Comparison of ENCODE assay signal across 16 cellular contexts in genomic region chr17:81235822-81236740, GRCh38.
"Had no signal": no experiment of that assay in that cellular context is flagged by ENCODE, and none has a peak within 500 bp of the region (broad histone marks: within the 10 kb centered on the region; RNA-seq: fewer than 3 reads in every experiment).

No MANE protein-coding gene starts in this region.

- H3K27ac ChIP-seq: adrenal gland, lower lobe of right lung, tibial nerve, vagina had no signal

- H3K9me3 ChIP-seq: adrenal gland, lower lobe of right lung, tibial nerve, vagina had no signal

- H3K4me3 Mint-ChIP-seq: activated naive CD4-positive, alpha-beta T cell treated with anti-CD3 and anti-CD28 coated beads for 36 hours had no signal

- H3K9me3 Mint-ChIP-seq: activated CD4-positive, alpha-beta T cell treated with anti-CD3 and anti-CD28 coated beads, Interleukin-2, amount 10 ng/mL, durations not matched to agents 7 days and 5 days; activated naive CD4-positive, alpha-beta T cell treated with anti-CD3 and anti-CD28 coated beads for 36 hours; T-helper 2 cell treated with Interferon-gamma antibody and Interleukin-4, amounts not matched to agents 5 μg/mL and 100 μg/mL, for 36 hours had no signal

- H3K4me3 ChIP-seq: adrenal gland, lower lobe of right lung, tibial nerve, vagina had no signal

- H3K27me3 Mint-ChIP-seq: activated CD4-positive, alpha-beta T cell treated with anti-CD3 and anti-CD28 coated beads, Interleukin-2, amount 10 ng/mL, durations not matched to agents 7 days and 5 days had no signal

- DNase-seq: activated CD4-positive, alpha-beta T cell treated with anti-CD3 and anti-CD28 coated beads, Interleukin-2, amount 10 ng/mL, durations not matched to agents 7 days and 5 days; activated CD8-positive, alpha-beta memory T cell treated with anti-CD3 and anti-CD28 coated beads, Interleukin-2, amount 50 U/mL, for 48 hours; activated naive CD4-positive, alpha-beta T cell treated with anti-CD3 and anti-CD28 coated beads for 36 hours; adrenal gland; central memory CD4-positive, alpha-beta T cell; effector memory CD4-positive, alpha-beta T cell; foreskin melanocyte; kidney glomerular epithelial cell; lower lobe of right lung; occipital lobe; stimulated activated CD4-positive, alpha-beta T cell treated with anti-CD3 and anti-CD28 coated beads, Interleukin-4, amount 100 ng/mL, for 1 hour; stimulated activated naive CD4-positive, alpha-beta T cell; SW 1271 had no signal

- H3K27ac Mint-ChIP-seq: activated CD4-positive, alpha-beta T cell treated with anti-CD3 and anti-CD28 coated beads, Interleukin-2, amount 10 ng/mL, durations not matched to agents 7 days and 5 days; activated naive CD4-positive, alpha-beta T cell treated with anti-CD3 and anti-CD28 coated beads for 36 hours; T-helper 2 cell treated with Interferon-gamma antibody and Interleukin-4, amounts not matched to agents 5 μg/mL and 100 μg/mL, for 36 hours had no signal

- ATAC-seq: lower lobe of right lung had no signal

- H3K27me3 ChIP-seq: adrenal gland, tibial nerve, vagina had no signal
